Comparison of ENCODE assay signal across 11 cellular contexts in the genomic region with DNA sequence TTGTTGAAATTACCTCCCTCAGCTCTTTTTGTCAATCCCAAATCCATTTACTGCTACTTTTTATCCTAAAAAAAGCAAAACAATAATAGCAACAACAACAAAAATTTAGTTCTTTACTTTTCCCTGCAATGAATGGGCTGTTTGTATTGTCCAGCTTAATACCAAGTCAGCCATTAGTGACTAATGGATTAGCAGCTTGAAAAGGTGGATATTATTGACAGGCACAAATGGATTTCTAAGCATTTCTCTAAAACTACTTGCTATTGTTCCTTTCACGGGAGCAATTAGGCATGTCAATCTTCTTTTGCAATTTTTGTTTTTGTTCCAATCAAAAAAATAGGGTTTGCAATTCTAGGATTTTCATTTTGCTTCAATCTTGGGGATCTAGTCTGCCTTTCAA. TPM values are rescaled to one million over a fixed set of nuclear protein-coding genes. Genes with fewer than 3 reads are reported as not detected.
DNase-seq lines count a peak whose midpoint lies in the region; ATAC-seq and TF ChIP-seq lines count a peak whose summit lies in the region.
"Had no signal": no experiment of that assay in that cellular context is flagged by ENCODE, and none has a peak within 500 bp of the region (broad histone marks: within the 10 kb centered on the region; RNA-seq: fewer than 3 reads in every experiment).

No MANE protein-coding gene starts in this region.

- no peaks in the 10 kb centered on the region for H3K36me3 ChIP-seq in HCT116 (ENCODE audit: control insufficient read depth in 1 of 2, insufficient read depth in 2 of 2, low read length in 2 of 2)
- H3K36me3 ChIP-seq in iPS-20b (ENCODE audit: insufficient read depth, low read depth, low read length) = no peaks in the 10 kb centered on the region
- no peaks in the 10 kb centered on the region for H3K36me3 ChIP-seq in smooth muscle cell (ENCODE audit: low read depth)
- H3K36me3 ChIP-seq: gastrocnemius medialis had no signal

- H3K9me3 ChIP-seq in HCT116 (ENCODE audit: control insufficient read depth in 1 of 2, insufficient read depth in 1 of 2, low read depth in 1 of 2, low read length in 2 of 2) = no peaks in the 10 kb centered on the region
- H3K9me3 ChIP-seq in iPS-20b (ENCODE audit: insufficient read depth, low read depth, low read length) = no peaks in the 10 kb centered on the region
- H3K9me3 ChIP-seq in smooth muscle cell (replicated peaks; ENCODE audit: low read depth) = no peaks in the 10 kb centered on the region
- H3K9me3 ChIP-seq: gastrocnemius medialis had no signal

- TF ChIP-seq RAD21 in HCT116 (IDR thresholded peaks at IDR 0.05; ENCODE audit: low read depth) = no peak

- no peak overlapping the region for H3K4me3 ChIP-seq in HCT116 (replicated peaks in 1 of 2; ENCODE audit: low read depth in 1 of 2, low read length in 2 of 2)
- no peak overlapping the region for H3K4me3 ChIP-seq in iPS-20b (ENCODE audit: low read length)
- no peak overlapping the region for H3K4me3 ChIP-seq in smooth muscle cell

- no peak for TF ChIP-seq POLR2A in HCT116 (IDR thresholded peaks at IDR 0.05; ENCODE audit: borderline replicate concordance, extremely low read depth, insufficient read depth, insufficient read length)

- H3F3A ChIP-seq in smooth muscle cell (ENCODE audit: low read depth) = no peaks in the 10 kb centered on the region

- H2AFZ ChIP-seq in HCT116 (ENCODE audit: low read depth, low read length, poor library complexity, severe bottlenecking) (peak overlapping the region; percentile 81), smooth muscle cell (ENCODE audit: low read depth) (peak overlapping the region; percentile 46)

- WGBS in smooth muscle cell (ENCODE audit: low lambda C conversion rate) = 34% methylated on average over 1 of the region's 1 CpG

- TF ChIP-seq CTCF in HCT116 (IDR thresholded peaks at IDR 0.05 in 2 of 3, conservative IDR thresholded peaks at IDR 0.05 in 1 of 3; ENCODE audit: borderline replicate concordance in 1 of 3, insufficient read depth in 1 of 3, low read depth in 2 of 3, low read length in 2 of 3) = no peak
- no peak for TF ChIP-seq CTCF in smooth muscle cell (IDR thresholded peaks at IDR 0.05; ENCODE audit: borderline replicate concordance, insufficient read depth, poor library complexity, severe bottlenecking)

- RAD21 ChIA-PET in HCT116 (lab: Charles Lee; ENCODE audit: low non-redundant PET in 1 of 2, low total read pairs in 2 of 2, uncharacterized antibody in 2 of 2, unreplicated experiment in 2 of 2) = no interaction called here

- H4K20me1 ChIP-seq in HCT116 (ENCODE audit: insufficient read depth) (no peaks in the 10 kb centered on the region), smooth muscle cell (ENCODE audit: low read depth) (no peaks in the 10 kb centered on the region)

- POLR2A ChIA-PET in HCT116 (lab: Charles Lee) = no interaction called here

- H3K4me2 ChIP-seq in HCT116 (ENCODE audit: low read length) (no peak overlapping the region), smooth muscle cell (peak overlapping the region; percentile 81)

- H3K27me3 ChIP-seq in HCT116 (ENCODE audit: insufficient read depth, low read length) (no peaks in the 10 kb centered on the region), iPS-20b (ENCODE audit: insufficient read depth, low read length) (no peaks in the 10 kb centered on the region), smooth muscle cell (ENCODE audit: low read depth) (no peaks in the 10 kb centered on the region)
- H3K27me3 ChIP-seq: gastrocnemius medialis had no signal

- H3K79me2 ChIP-seq in HCT116 (ENCODE audit: insufficient read depth, low read length) (no peaks in the 10 kb centered on the region), smooth muscle cell (ENCODE audit: low read depth) (no peaks in the 10 kb centered on the region)

- ATAC-seq in HCT116 (no peak), GM21381 (IDR thresholded peaks at IDR 0.05; ENCODE audit: unreplicated experiment) (no peak)

- no TSS peak for BruUV-seq in HCT116 (replicated peaks; lab: Mats Ljungman, UMichigan)

- H3K4me1 ChIP-seq in HCT116 (ENCODE audit: control insufficient read depth in 1 of 2, insufficient read depth in 2 of 2, low read length in 2 of 2) (no peaks in the 10 kb centered on the region), iPS-20b (ENCODE audit: insufficient read depth, low read length) (peaks cover 8% of the 10 kb centered on the region), smooth muscle cell (ENCODE audit: low read depth) (peaks cover 15% of the 10 kb centered on the region)

- intact Hi-C loops in HCT116 (cut with micrococcal nuclease) = loop anchor here (5.0 to 10.0 kb wide), 2 partner anchors 543 to 1750 kb away; no protein-coding TSS in a partner anchor

- DNase-seq in HCT116 (ENCODE audit: low read depth, low spot score) (no peak), NCI-H748 treated with DMSO at 0.1 percent for 48 hours (lab: John Stamatoyannopoulos, UW) (peak; percentile 31), smooth muscle cell (lab: John Stamatoyannopoulos, UW; ENCODE audit: unreplicated experiment) (no peak), anterior cingulate cortex (lab: John Stamatoyannopoulos, UW) (no peak), kidney glomerular epithelial cell (lab: John Stamatoyannopoulos, UW) (no peak)
- DNase-seq: activated CD4-positive, alpha-beta T cell treated with anti-CD3 and anti-CD28 coated beads for 1 hour; gastrocnemius medialis; left colon; occipital lobe had no signal

- H3K9ac ChIP-seq in HCT116 (ENCODE audit: low read length) (no peak overlapping the region), iPS-20b (ENCODE audit: low read depth, low read length) (peak overlapping the region; percentile 14; the same call in 1 of the 2 replicates), smooth muscle cell (ENCODE audit: low read depth) (no peak overlapping the region)

- CTCF ChIA-PET in HCT116 (lab: Charles Lee) = no interaction called here

- H3K9me2 ChIP-seq in HCT116 (ENCODE audit: insufficient read depth) = no peaks in the 10 kb centered on the region

- no peak overlapping the region for H3K27ac ChIP-seq in HCT116 (ENCODE audit: low read depth, low read length)
- H3K27ac ChIP-seq in iPS-20b (ENCODE audit: low read length) = no peak overlapping the region
- no peak overlapping the region for H3K27ac ChIP-seq in smooth muscle cell (ENCODE audit: low read depth)

TF ChIP-seq in HCT116, 20 proteins besides CTCF, POLR2A, EP300 and RAD21 (continues in another document):
- TF ChIP-seq EGR1 (IDR thresholded peaks at IDR 0.05; ENCODE audit: low read depth) = no peak
- no peak for TF ChIP-seq YY1 (IDR thresholded peaks at IDR 0.05; ENCODE audit: extremely low read depth, insufficient replicate concordance, low read depth, low read length)
- no peak for TF ChIP-seq ZFX (IDR thresholded peaks at IDR 0.05)
- TF ChIP-seq SRF (IDR thresholded peaks at IDR 0.05; ENCODE audit: low read depth) = no peak
- TF ChIP-seq, protein P1, sequence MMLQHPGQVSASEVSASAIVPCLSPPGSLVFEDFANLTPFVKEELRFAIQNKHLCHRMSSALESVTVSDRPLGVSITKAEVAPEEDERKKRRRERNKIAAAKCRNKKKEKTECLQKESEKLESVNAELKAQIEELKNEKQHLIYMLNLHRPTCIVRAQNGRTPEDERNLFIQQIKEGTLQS (IDR thresholded peaks at IDR 0.05) = no peak
- no peak for TF ChIP-seq SP1 (IDR thresholded peaks at IDR 0.05; ENCODE audit: low read depth)
- no peak for TF ChIP-seq ELF1 (IDR thresholded peaks at IDR 0.05; ENCODE audit: borderline replicate concordance, low read depth)
- TF ChIP-seq, protein P2, sequence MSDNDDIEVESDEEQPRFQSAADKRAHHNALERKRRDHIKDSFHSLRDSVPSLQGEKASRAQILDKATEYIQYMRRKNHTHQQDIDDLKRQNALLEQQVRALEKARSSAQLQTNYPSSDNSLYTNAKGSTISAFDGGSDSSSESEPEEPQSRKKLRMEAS (IDR thresholded peaks at IDR 0.05) = no peak
- TF ChIP-seq ZNF274 (IDR thresholded peaks at IDR 0.05; ENCODE audit: low read depth, low read length) = no peak
- TF ChIP-seq EZH2 (IDR thresholded peaks at IDR 0.05) = no peak
- TF ChIP-seq TCF7L2 (IDR thresholded peaks at IDR 0.05; ENCODE audit: borderline replicate concordance, extremely low read depth, insufficient read depth, insufficient read length) = no peak
- TF ChIP-seq EZH2phosphoT487 (IDR thresholded peaks at IDR 0.05; ENCODE audit: borderline replicate concordance) = no peak
- TF ChIP-seq, protein P3, sequence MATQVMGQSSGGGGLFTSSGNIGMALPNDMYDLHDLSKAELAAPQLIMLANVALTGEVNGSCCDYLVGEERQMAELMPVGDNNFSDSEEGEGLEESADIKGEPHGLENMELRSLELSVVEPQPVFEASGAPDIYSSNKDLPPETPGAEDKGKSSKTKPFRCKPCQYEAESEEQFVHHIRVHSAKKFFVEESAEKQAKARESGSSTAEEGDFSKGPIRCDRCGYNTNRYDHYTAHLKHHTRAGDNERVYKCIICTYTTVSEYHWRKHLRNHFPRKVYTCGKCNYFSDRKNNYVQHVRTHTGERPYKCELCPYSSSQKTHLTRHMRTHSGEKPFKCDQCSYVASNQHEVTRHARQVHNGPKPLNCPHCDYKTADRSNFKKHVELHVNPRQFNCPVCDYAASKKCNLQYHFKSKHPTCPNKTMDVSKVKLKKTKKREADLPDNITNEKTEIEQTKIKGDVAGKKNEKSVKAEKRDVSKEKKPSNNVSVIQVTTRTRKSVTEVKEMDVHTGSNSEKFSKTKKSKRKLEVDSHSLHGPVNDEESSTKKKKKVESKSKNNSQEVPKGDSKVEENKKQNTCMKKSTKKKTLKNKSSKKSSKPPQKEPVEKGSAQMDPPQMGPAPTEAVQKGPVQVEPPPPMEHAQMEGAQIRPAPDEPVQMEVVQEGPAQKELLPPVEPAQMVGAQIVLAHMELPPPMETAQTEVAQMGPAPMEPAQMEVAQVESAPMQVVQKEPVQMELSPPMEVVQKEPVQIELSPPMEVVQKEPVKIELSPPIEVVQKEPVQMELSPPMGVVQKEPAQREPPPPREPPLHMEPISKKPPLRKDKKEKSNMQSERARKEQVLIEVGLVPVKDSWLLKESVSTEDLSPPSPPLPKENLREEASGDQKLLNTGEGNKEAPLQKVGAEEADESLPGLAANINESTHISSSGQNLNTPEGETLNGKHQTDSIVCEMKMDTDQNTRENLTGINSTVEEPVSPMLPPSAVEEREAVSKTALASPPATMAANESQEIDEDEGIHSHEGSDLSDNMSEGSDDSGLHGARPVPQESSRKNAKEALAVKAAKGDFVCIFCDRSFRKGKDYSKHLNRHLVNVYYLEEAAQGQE (IDR thresholded peaks at IDR 0.05; ENCODE audit: low read depth) = no peak
- TF ChIP-seq FOSL1 (IDR thresholded peaks at IDR 0.05; ENCODE audit: low read depth) = no peak

RNA-seq across cellular contexts. Expression of a gene that starts 32.1 kb away (rescaled TPM):
- total RNA-seq in HCT116 (2021; ENCODE audit: unreplicated experiment) (0.30 TPM), smooth muscle cell (40.6 and 51.4 TPM in 2 replicates)
- not detected in 2 replicates for polyA plus RNA-seq in HCT116 (2012)
- 32.1 and 32.6 TPM in 2 replicates for polyA plus RNA-seq in smooth muscle cell

Comparison
In these comparisons a context has a peak if more than half of its experiments do, and no peak if none do; other contexts are left out.
1. RNA of a gene that starts 32.1 kb away (total RNA-seq): 40.6 to 51.4 TPM in smooth muscle cell; 0.30 TPM in HCT116 (single experiment); every median in the first group is over 10 times any median in the second.